In genomic region chr13:110287031-110287828, GRCh38 we compare ENCODE assay signal across 1 cellular context.
TF ChIP-seq lines count a peak whose summit lies in the region.

No MANE protein-coding gene starts in this region.

TF ChIP-seq in WTC11, 78 proteins besides CTCF, POLR2A, EP300 and RAD21 (continued from another document):
- TF ChIP-seq, protein P1, sequence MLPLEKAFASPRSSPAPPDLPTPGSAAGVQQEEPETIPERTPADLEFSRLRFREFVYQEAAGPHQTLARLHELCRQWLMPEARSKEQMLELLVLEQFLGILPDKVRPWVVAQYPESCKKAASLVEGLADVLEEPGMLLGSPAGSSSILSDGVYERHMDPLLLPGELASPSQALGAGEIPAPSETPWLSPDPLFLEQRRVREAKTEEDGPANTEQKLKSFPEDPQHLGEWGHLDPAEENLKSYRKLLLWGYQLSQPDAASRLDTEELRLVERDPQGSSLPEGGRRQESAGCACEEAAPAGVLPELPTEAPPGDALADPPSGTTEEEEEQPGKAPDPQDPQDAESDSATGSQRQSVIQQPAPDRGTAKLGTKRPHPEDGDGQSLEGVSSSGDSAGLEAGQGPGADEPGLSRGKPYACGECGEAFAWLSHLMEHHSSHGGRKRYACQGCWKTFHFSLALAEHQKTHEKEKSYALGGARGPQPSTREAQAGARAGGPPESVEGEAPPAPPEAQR (CRISPR knock-in tag; IDR thresholded peaks at IDR 0.05) = no peak
- TF ChIP-seq, protein P2, sequence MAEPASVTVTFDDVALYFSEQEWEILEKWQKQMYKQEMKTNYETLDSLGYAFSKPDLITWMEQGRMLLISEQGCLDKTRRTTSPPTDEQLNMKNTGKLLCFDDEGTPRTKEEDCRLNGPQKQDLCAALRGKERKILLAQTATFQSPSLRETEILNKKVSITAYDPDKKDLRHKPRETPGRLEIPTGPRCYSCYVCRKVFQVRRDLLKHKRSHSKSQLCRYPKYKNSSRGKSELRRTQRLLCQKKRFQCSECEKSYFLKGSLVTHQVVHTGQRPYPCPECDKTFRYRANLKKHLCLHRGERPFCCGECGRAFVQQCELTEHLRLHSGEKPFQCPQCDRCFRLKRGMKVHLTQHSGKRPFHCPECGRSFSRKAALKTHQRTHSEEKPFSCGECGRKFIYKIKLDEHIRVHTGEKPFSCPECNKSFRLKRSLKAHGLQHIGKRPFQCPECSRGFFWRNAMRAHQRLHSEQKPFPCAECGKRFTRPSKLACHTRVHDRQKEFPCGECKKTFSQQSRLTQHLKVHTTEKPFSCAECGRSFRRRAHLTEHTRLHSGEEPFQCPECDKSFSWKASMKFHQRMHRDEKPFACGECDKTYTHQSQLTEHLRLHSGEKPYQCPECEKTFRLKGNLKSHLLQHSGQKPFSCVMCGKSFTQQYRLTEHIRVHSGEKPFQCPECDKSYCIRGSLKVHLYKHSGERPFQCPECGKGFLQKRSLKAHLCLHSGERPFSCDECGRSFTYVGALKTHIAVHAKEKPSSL (CRISPR knock-in tag; conservative IDR thresholded peaks at IDR 0.05) = no peak
- TF ChIP-seq KAT7 (CRISPR knock-in tag; IDR thresholded peaks at IDR 0.05; ENCODE audit: borderline replicate concordance) = no peak
- TF ChIP-seq ZNF317 (CRISPR knock-in tag; IDR thresholded peaks at IDR 0.05; ENCODE audit: borderline replicate concordance, low read depth) = no peak
- no peak for TF ChIP-seq ATF1 (CRISPR knock-in tag; IDR thresholded peaks at IDR 0.05)
- TF ChIP-seq SMAD4 (CRISPR knock-in tag; IDR thresholded peaks at IDR 0.05) = no peak
- TF ChIP-seq JAZF1 (CRISPR knock-in tag; IDR thresholded peaks at IDR 0.05) = no peak
